In genomic region chr6:169093770-169094553, GRCh38 we compare ENCODE assay signal across 20 cellular contexts.
A peak's percentile ranks its signal among the peaks of the same experiment; 100 is the strongest.
DNase-seq lines count a peak whose midpoint lies in the region; ATAC-seq and TF ChIP-seq lines count a peak whose summit lies in the region.
"Had no signal": no experiment of that assay in that cellular context is flagged by ENCODE, and none has a peak within 500 bp of the region (broad histone marks: within the 10 kb centered on the region; RNA-seq: fewer than 3 reads in every experiment).

No MANE protein-coding gene starts in this region.

- ATAC-seq in lung (ENCODE audit: insufficient read depth, low FRiP score) (no peak), GM18868 (IDR thresholded peaks at IDR 0.05; ENCODE audit: unreplicated experiment) (no peak)
- ATAC-seq: CD8-positive, alpha-beta T cell; HCT116 had no signal

- H3K4me1 ChIP-seq in breast epithelium (no peaks in the 10 kb centered on the region), mammary epithelial cell (ENCODE audit: insufficient read depth, low read length) (no peaks in the 10 kb centered on the region), lung (ENCODE audit: control insufficient read depth in 2 of 2, insufficient read depth in 2 of 2, low read length in 2 of 2) (no peaks in the 10 kb centered on the region), vagina (peaks cover 7% of the 10 kb centered on the region)
- H3K4me1 ChIP-seq: BLaER1, Caco-2 had no signal

- no peak overlapping the region for H2AFZ ChIP-seq in mammary epithelial cell (ENCODE audit: low read depth, low read length)
- H2AFZ ChIP-seq: GM23248 had no signal

- H3K4me2 ChIP-seq in mammary epithelial cell (ENCODE audit: insufficient read depth, low read depth, low read length) = no peak overlapping the region
- H3K4me2 ChIP-seq: BLaER1 had no signal

- H3K36me3 Mint-ChIP-seq in osteocyte (ENCODE audit: unreplicated experiment) = peaks cover 7% of the 10 kb centered on the region
- peaks cover 5% of the 10 kb centered on the region for H3K36me3 Mint-ChIP-seq in activated naive CD4-positive, alpha-beta T cell treated with anti-CD3 and anti-CD28 coated beads for 36 hours (ENCODE audit: low read depth)
- H3K36me3 Mint-ChIP-seq: CD4-positive, CD25-positive, alpha-beta regulatory T cell; CD8-positive, alpha-beta T cell had no signal

- no TSS peak for BruUV-seq in mammary epithelial cell (replicated peaks; lab: Mats Ljungman, UMichigan)

- H3K9me3 ChIP-seq in breast epithelium = peaks cover 8 to 18% of the 10 kb centered on the region in 2 donors
- H3K9me3 ChIP-seq in mammary epithelial cell (replicated peaks; ENCODE audit: insufficient read depth, low read length) = peaks cover 13% of the 10 kb centered on the region
- peaks cover 0 to 10% of the 10 kb centered on the region in 2 donors for H3K9me3 ChIP-seq in lung (ENCODE audit: control insufficient read depth in 2 of 2, insufficient read depth in 1 of 2, low read length in 1 of 2)
- H3K9me3 ChIP-seq in vagina = peaks cover 7% of the 10 kb centered on the region

- CTCF ChIA-PET in mammary epithelial cell (lab: Charles Lee; ENCODE audit: low non-redundant PET) = no interaction called here
- CTCF ChIA-PET in activated naive CD4-positive, alpha-beta T cell treated with anti-CD3 and anti-CD28 coated beads for 36 hours (lab: Charles Lee) = no interaction called here

- TF ChIP-seq CTCF in breast epithelium (IDR thresholded peaks at IDR 0.05) = no peak
- TF ChIP-seq CTCF in mammary epithelial cell (conservative IDR thresholded peaks at IDR 0.05 in 1 of 2, IDR thresholded peaks at IDR 0.05 in 1 of 2; ENCODE audit: extremely low read depth in 1 of 2, insufficient read depth in 1 of 2, low read depth in 1 of 2, low read length in 2 of 2) = no peak
- TF ChIP-seq CTCF in lung (IDR thresholded peaks at IDR 0.05; ENCODE audit: control extremely low read depth, extremely low read depth) = no peak
- TF ChIP-seq CTCF in osteocyte (IDR thresholded peaks at IDR 0.05) = no peak
- TF ChIP-seq CTCF in vagina (IDR thresholded peaks at IDR 0.05) = no peak

- H3K4me1 Mint-ChIP-seq in osteocyte (ENCODE audit: unreplicated experiment) = peaks cover 70% of the 10 kb centered on the region
- no peaks in the 10 kb centered on the region for H3K4me1 Mint-ChIP-seq in activated naive CD4-positive, alpha-beta T cell treated with anti-CD3 and anti-CD28 coated beads for 36 hours (ENCODE audit: low read depth)
- H3K4me1 Mint-ChIP-seq: B cell; CD4-positive, CD25-positive, alpha-beta regulatory T cell had no signal

- H3K36me3 ChIP-seq in breast epithelium (no peaks in the 10 kb centered on the region), mammary epithelial cell (ENCODE audit: insufficient read depth, low read length) (no peaks in the 10 kb centered on the region), lung (ENCODE audit: control insufficient read depth in 2 of 2, insufficient read depth in 2 of 2, low read length in 2 of 2) (no peaks in the 10 kb centered on the region), vagina (no peaks in the 10 kb centered on the region)
- H3K36me3 ChIP-seq: BLaER1 had no signal

- H3K27me3 ChIP-seq in breast epithelium (no peaks in the 10 kb centered on the region), mammary epithelial cell (ENCODE audit: insufficient read depth, low read length) (no peaks in the 10 kb centered on the region), lung (ENCODE audit: control insufficient read depth, insufficient read depth) (no peaks in the 10 kb centered on the region), vagina (no peaks in the 10 kb centered on the region)
- H3K27me3 ChIP-seq: BLaER1 had no signal

- H3K4me3 Mint-ChIP-seq in osteocyte (ENCODE audit: unreplicated experiment) = no peak overlapping the region
- H3K4me3 Mint-ChIP-seq in activated naive CD4-positive, alpha-beta T cell treated with anti-CD3 and anti-CD28 coated beads for 36 hours = no peak overlapping the region
- H3K4me3 Mint-ChIP-seq: B cell; CD4-positive, CD25-positive, alpha-beta regulatory T cell; CD8-positive, alpha-beta T cell had no signal

- TF ChIP-seq POLR2A in breast epithelium (IDR thresholded peaks at IDR 0.05) (no peak), vagina (IDR thresholded peaks at IDR 0.05) (no peak)

- 64% methylated on average over 8 of the region's 16 CpGs for WGBS in mammary epithelial cell (ENCODE audit: low coverage, missing lambda C conversion rate)
- 82 to 83% methylated on average over 16 of the region's 16 CpGs for WGBS in lung, 2 donors

- no peaks in the 10 kb centered on the region for H3K79me2 ChIP-seq in mammary epithelial cell (ENCODE audit: insufficient read depth, low read length)

- no peak overlapping the region for H3K4me3 ChIP-seq in breast epithelium
- no peak overlapping the region for H3K4me3 ChIP-seq in mammary epithelial cell (replicated peaks in 1 of 3; ENCODE audit: insufficient read depth in 1 of 3, low read depth in 2 of 3, low read length in 3 of 3)
- H3K4me3 ChIP-seq in lung = no peak overlapping the region
- no peak overlapping the region for H3K4me3 ChIP-seq in vagina
- H3K4me3 ChIP-seq: BLaER1, GM23248 had no signal

- dilution Hi-C loops in mammary epithelial cell (cut with HindIII; ENCODE audit: low sequenced_read_pairs) = no loop called here

- in situ Hi-C loops in mammary epithelial cell (cut with MboI; ENCODE audit: low sequenced_read_pairs in 2 of 2) = no loop called here

- no peaks in the 10 kb centered on the region for H4K20me1 ChIP-seq in mammary epithelial cell (ENCODE audit: insufficient read depth, low read length)
- H4K20me1 ChIP-seq: BLaER1 had no signal

- H3K9ac ChIP-seq in mammary epithelial cell (ENCODE audit: insufficient read depth, low read length) = no peak overlapping the region
- H3K9ac ChIP-seq: BLaER1, GM23248 had no signal

- H3K27ac ChIP-seq in breast epithelium (peak overlapping the region; percentile 8 to 9), mammary epithelial cell (ENCODE audit: insufficient read depth, low read depth, low read length) (no peak overlapping the region), lung (ENCODE audit: low read depth in 1 of 2, low read length in 1 of 2) (no peak overlapping the region), vagina (peak overlapping the region; percentile 55)
- H3K27ac ChIP-seq: 22Rv1, BLaER1, C4-2B, GM23248 had no signal

- DNase-seq in breast epithelium (ENCODE audit: low spot score in 2 of 2) (no peak), mammary epithelial cell (no peak), lung (ENCODE audit: low spot score) (peak; percentile 2), osteocyte (ENCODE audit: extremely low spot score, unreplicated experiment) (peak; percentile 77), vagina (ENCODE audit: extremely low spot score in 2 of 2) (no peak), inferior parietal cortex (ENCODE audit: extremely low spot score) (no peak)
- no peak for DNase-seq in activated naive CD4-positive, alpha-beta T cell treated with anti-CD3 and anti-CD28 coated beads for 36 hours
- DNase-seq: Caco-2; CD4-positive, CD25-positive, alpha-beta regulatory T cell; CD8-positive, alpha-beta T cell; DMS153; DND-41; GM23248; H7 had no signal

- H3K27me3 Mint-ChIP-seq in osteocyte (ENCODE audit: unreplicated experiment) = no peaks in the 10 kb centered on the region
- H3K27me3 Mint-ChIP-seq in activated naive CD4-positive, alpha-beta T cell treated with anti-CD3 and anti-CD28 coated beads for 36 hours (ENCODE audit: low read depth) = peaks cover 6% of the 10 kb centered on the region
- H3K27me3 Mint-ChIP-seq: B cell; CD4-positive, CD25-positive, alpha-beta regulatory T cell had no signal

- intact Hi-C loops in breast epithelium (cut with DNase I; ENCODE audit: low total_unique reads) (no loop called here), mammary epithelial cell (cut with micrococcal nuclease) (no loop called here), vagina (cut with DNase I) (no loop called here)
- intact Hi-C loops in activated naive CD4-positive, alpha-beta T cell treated with anti-CD3 and anti-CD28 coated beads for 36 hours (cut with micrococcal nuclease) = no loop called here

- peaks cover 8% of the 10 kb centered on the region for H3K9me3 Mint-ChIP-seq in osteocyte (ENCODE audit: unreplicated experiment)
- H3K9me3 Mint-ChIP-seq in activated naive CD4-positive, alpha-beta T cell treated with anti-CD3 and anti-CD28 coated beads for 36 hours = peaks cover 30% of the 10 kb centered on the region

- H3K27ac Mint-ChIP-seq in osteocyte (ENCODE audit: unreplicated experiment) = peak overlapping the region; percentile 84
- no peak overlapping the region for H3K27ac Mint-ChIP-seq in activated naive CD4-positive, alpha-beta T cell treated with anti-CD3 and anti-CD28 coated beads for 36 hours
- H3K27ac Mint-ChIP-seq: B cell; CD4-positive, CD25-positive, alpha-beta regulatory T cell; CD8-positive, alpha-beta T cell had no signal

Comparison
In these comparisons a context has a peak if more than half of its experiments do, and no peak if none do; other contexts are left out.
1. H3K27ac ChIP-seq: peak in breast epithelium (2 of 2) and vagina (single experiment); none in mammary epithelial cell (single experiment) and lung (0 of 2).
2. DNase-seq: peak in lung (single experiment) and osteocyte (single experiment); none in breast epithelium (0 of 2), mammary epithelial cell (single experiment), vagina (0 of 2), inferior parietal cortex (single experiment) and activated naive CD4-positive, alpha-beta T cell treated with anti-CD3 and anti-CD28 coated beads for 36 hours (single experiment).